In genomic region chr4:37762294-37763163, GRCh38 we compare ENCODE assay signal across 10 cellular contexts.
A peak's percentile ranks its signal among the peaks of the same experiment; 100 is the strongest.
DNase-seq lines count a peak whose midpoint lies in the region; ATAC-seq and TF ChIP-seq lines count a peak whose summit lies in the region.
"Had no signal": no experiment of that assay in that cellular context is flagged by ENCODE, and none has a peak within 500 bp of the region (broad histone marks: within the 10 kb centered on the region; RNA-seq: fewer than 3 reads in every experiment).

No MANE protein-coding gene starts in this region.

- no peak for TF ChIP-seq CTCF in A673 (conservative IDR thresholded peaks at IDR 0.05; ENCODE audit: low read depth, low read length)
- no peak for TF ChIP-seq CTCF in RWPE2 (IDR thresholded peaks at IDR 0.05; ENCODE audit: poor library complexity, severe bottlenecking)
- TF ChIP-seq CTCF in GM10248 (IDR thresholded peaks at IDR 0.05; ENCODE audit: control extremely low read depth, extremely low read depth, low read depth, missing control alignments): no peak

- no peak overlapping the region for H3K27ac ChIP-seq in A673 (ENCODE audit: low read depth, low read length, poor library complexity, severe bottlenecking)
- peak overlapping the region; percentile 23 for H3K27ac ChIP-seq in RWPE2 (ENCODE audit: poor library complexity, severe bottlenecking)
- H3K27ac ChIP-seq: uterus had no signal

- intact Hi-C loops in A673 (cut with micrococcal nuclease; ENCODE audit: unreplicated experiment): no loop called here

- POLR2A ChIA-PET in A673 (lab: Charles Lee; ENCODE audit: low non-redundant PET): no interaction called here
- POLR2A ChIA-PET in GM10248 (lab: Yijun Ruan, JAX): no interaction called here

- H3K9me3 ChIP-seq in A673 (ENCODE audit: low read depth, low read length, poor library complexity, severe bottlenecking): no peaks in the 10 kb centered on the region
- no peaks in the 10 kb centered on the region for H3K9me3 ChIP-seq in RWPE2 (ENCODE audit: severe bottlenecking)
- H3K9me3 ChIP-seq: uterus had no signal

- H3K4me3 ChIP-seq in A673 (ENCODE audit: low read depth, low read length, poor library complexity, severe bottlenecking) (no peak overlapping the region), RWPE2 (ENCODE audit: severe bottlenecking) (no peak overlapping the region)
- H3K4me3 ChIP-seq: uterus had no signal

- peak; percentile 37 for ATAC-seq in GM21529 (IDR thresholded peaks at IDR 0.05; ENCODE audit: unreplicated experiment)
- ATAC-seq in RWPE2 (ENCODE audit: low read depth): peak; percentile 74

- no TSS peak for BruUV-seq in A673 (replicated peaks; lab: Mats Ljungman, UMichigan)

- CTCF ChIA-PET in A673 (lab: Charles Lee) (no interaction called here), GM10248 (lab: Yijun Ruan, JAX) (interaction anchor here (1.3 kb wide), 1 partner anchor 8 kb away, joined by 4 read pairs; no protein-coding TSS in a partner anchor)

- H3K36me3 ChIP-seq in A673 (ENCODE audit: insufficient read depth, low read length, poor library complexity, severe bottlenecking): no peaks in the 10 kb centered on the region
- no peaks in the 10 kb centered on the region for H3K36me3 ChIP-seq in RWPE2 (ENCODE audit: low read depth)
- H3K36me3 ChIP-seq: uterus had no signal

- peak; percentile 21 for DNase-seq in A673 (ENCODE audit: low spot score)
- DNase-seq in RWPE2 (ENCODE audit: low spot score): no peak
- peak; percentile 24 for DNase-seq in germinal center (ENCODE audit: low spot score)
- DNase-seq in cerebellar nuclear complex (lab: John Stamatoyannopoulos, UW): no peak
- DNase-seq in NCI-H524 treated with DMSO at 0.1 percent for 48 hours (lab: John Stamatoyannopoulos, UW): no peak
- no peak for DNase-seq in GM10248 (ENCODE audit: extremely low spot score)
- no peak for DNase-seq in T1000 (lab: John Stamatoyannopoulos, UW)
- DNase-seq: stimulated activated CD4-positive, alpha-beta T cell treated with anti-CD3 and anti-CD28 coated beads, Interleukin-1b, Interleukin-23, amount 100 ng/mL, for 48 hours had no signal

- no peaks in the 10 kb centered on the region for H3K4me1 ChIP-seq in A673 (ENCODE audit: insufficient read depth, low read length, poor library complexity, severe bottlenecking)
- H3K4me1 ChIP-seq in RWPE2 (ENCODE audit: insufficient read depth, poor library complexity, severe bottlenecking): peaks cover 24% of the 10 kb centered on the region
- H3K4me1 ChIP-seq: uterus had no signal

- H3K27me3 ChIP-seq in A673 (replicated peaks; ENCODE audit: insufficient read depth, low read depth, low read length, poor library complexity) (no peaks in the 10 kb centered on the region), RWPE2 (ENCODE audit: insufficient read depth, poor library complexity, severe bottlenecking) (no peaks in the 10 kb centered on the region)
- H3K27me3 ChIP-seq: uterus had no signal

Comparison
In these comparisons a context has a peak if more than half of its experiments do, and no peak if none do; other contexts are left out.
1. DNase-seq: peak in A673 (single experiment) and germinal center (single experiment); none in RWPE2 (single experiment), cerebellar nuclear complex (0 of 2), NCI-H524 treated with DMSO at 0.1 percent for 48 hours (single experiment), GM10248 (single experiment) and T1000 (single experiment).